Comparison of ENCODE assay signal across 9 cellular contexts in genomic region chr3:144128117-144128892, GRCh38.
DNase-seq lines count a peak whose midpoint lies in the region; ATAC-seq lines count a peak whose summit lies in the region.
"Had no signal": no experiment of that assay in that cellular context is flagged by ENCODE, and none has a peak within 500 bp of the region (broad histone marks: within the 10 kb centered on the region; RNA-seq: fewer than 3 reads in every experiment).

No MANE protein-coding gene starts in this region.

- H3K27ac Mint-ChIP-seq in natural killer cell treated with Interleukin-12 subunit alpha and Interleukin-12 subunit beta and Interleukin-15 and Interleukin-18, amount 100 ng/mL, for 72 hours = peak overlapping the region; percentile 58 to 85

- peaks cover 6% of the 10 kb centered on the region for H3K36me3 Mint-ChIP-seq in natural killer cell treated with Interleukin-12 subunit alpha and Interleukin-12 subunit beta and Interleukin-15 and Interleukin-18, amount 100 ng/mL, for 72 hours

- peaks cover 18 to 21% of the 10 kb centered on the region in 2 donors for H3K4me1 Mint-ChIP-seq in natural killer cell treated with Interleukin-12 subunit alpha and Interleukin-12 subunit beta and Interleukin-15 and Interleukin-18, amount 100 ng/mL, for 72 hours (ENCODE audit: low read depth in 2 of 2)

- H3K27me3 Mint-ChIP-seq in natural killer cell treated with Interleukin-12 subunit alpha and Interleukin-12 subunit beta and Interleukin-15 and Interleukin-18, amount 100 ng/mL, for 72 hours = no peaks in the 10 kb centered on the region

- peak overlapping the region; percentile 58 for H3K4me3 Mint-ChIP-seq in natural killer cell treated with Interleukin-12 subunit alpha and Interleukin-12 subunit beta and Interleukin-15 and Interleukin-18, amount 100 ng/mL, for 72 hours

- H3K9me3 Mint-ChIP-seq in natural killer cell treated with Interleukin-12 subunit alpha and Interleukin-12 subunit beta and Interleukin-15 and Interleukin-18, amount 100 ng/mL, for 72 hours = peaks cover 11% of the 10 kb centered on the region

- DNase-seq in NCI-H1105 treated with DMSO at 0.1 percent for 48 hours (lab: John Stamatoyannopoulos, UW) (peak; percentile 87), head of caudate nucleus (no peak), HCEC 1CT (no peak), 8988T (no peak), ureter (ENCODE audit: low spot score) (no peak)
- no peak for DNase-seq in natural killer cell treated with Interleukin-12 subunit alpha and Interleukin-12 subunit beta and Interleukin-15 and Interleukin-18, amount 100 ng/mL, for 72 hours (ENCODE audit: low spot score)
- DNase-seq: stimulated activated CD4-positive, alpha-beta T cell treated with anti-CD3 and anti-CD28 coated beads, Interleukin-12 subunit alpha, Interleukin-12 subunit beta, amount 100 ng/mL, for 4 hours had no signal

- ATAC-seq in GM18907 (IDR thresholded peaks at IDR 0.05; ENCODE audit: unreplicated experiment) (peak; percentile 98), HG02588 (IDR thresholded peaks at IDR 0.05; ENCODE audit: unreplicated experiment) (peak; percentile 98)
- ATAC-seq in natural killer cell treated with Interleukin-12 subunit alpha and Interleukin-12 subunit beta and Interleukin-15 and Interleukin-18, amount 100 ng/mL, for 72 hours = peak; percentile 89 to 91

- intact Hi-C loops in head of caudate nucleus (cut with DNase I) = no loop called here
